Comparison of ENCODE assay signal across 1 cellular context in genomic region chr17:79914813-79915740, GRCh38.
TF ChIP-seq lines count a peak whose summit lies in the region.

No MANE protein-coding gene starts in this region.

TF ChIP-seq in WTC11, 78 proteins besides CTCF, POLR2A, EP300 and RAD21 (continued from another document):
- TF ChIP-seq, protein P1, sequence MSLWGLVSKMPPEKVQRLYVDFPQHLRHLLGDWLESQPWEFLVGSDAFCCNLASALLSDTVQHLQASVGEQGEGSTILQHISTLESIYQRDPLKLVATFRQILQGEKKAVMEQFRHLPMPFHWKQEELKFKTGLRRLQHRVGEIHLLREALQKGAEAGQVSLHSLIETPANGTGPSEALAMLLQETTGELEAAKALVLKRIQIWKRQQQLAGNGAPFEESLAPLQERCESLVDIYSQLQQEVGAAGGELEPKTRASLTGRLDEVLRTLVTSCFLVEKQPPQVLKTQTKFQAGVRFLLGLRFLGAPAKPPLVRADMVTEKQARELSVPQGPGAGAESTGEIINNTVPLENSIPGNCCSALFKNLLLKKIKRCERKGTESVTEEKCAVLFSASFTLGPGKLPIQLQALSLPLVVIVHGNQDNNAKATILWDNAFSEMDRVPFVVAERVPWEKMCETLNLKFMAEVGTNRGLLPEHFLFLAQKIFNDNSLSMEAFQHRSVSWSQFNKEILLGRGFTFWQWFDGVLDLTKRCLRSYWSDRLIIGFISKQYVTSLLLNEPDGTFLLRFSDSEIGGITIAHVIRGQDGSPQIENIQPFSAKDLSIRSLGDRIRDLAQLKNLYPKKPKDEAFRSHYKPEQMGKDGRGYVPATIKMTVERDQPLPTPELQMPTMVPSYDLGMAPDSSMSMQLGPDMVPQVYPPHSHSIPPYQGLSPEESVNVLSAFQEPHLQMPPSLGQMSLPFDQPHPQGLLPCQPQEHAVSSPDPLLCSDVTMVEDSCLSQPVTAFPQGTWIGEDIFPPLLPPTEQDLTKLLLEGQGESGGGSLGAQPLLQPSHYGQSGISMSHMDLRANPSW (CRISPR knock-in tag; conservative IDR thresholded peaks at IDR 0.05; ENCODE audit: low read depth) = no peak
- TF ChIP-seq, protein P2, sequence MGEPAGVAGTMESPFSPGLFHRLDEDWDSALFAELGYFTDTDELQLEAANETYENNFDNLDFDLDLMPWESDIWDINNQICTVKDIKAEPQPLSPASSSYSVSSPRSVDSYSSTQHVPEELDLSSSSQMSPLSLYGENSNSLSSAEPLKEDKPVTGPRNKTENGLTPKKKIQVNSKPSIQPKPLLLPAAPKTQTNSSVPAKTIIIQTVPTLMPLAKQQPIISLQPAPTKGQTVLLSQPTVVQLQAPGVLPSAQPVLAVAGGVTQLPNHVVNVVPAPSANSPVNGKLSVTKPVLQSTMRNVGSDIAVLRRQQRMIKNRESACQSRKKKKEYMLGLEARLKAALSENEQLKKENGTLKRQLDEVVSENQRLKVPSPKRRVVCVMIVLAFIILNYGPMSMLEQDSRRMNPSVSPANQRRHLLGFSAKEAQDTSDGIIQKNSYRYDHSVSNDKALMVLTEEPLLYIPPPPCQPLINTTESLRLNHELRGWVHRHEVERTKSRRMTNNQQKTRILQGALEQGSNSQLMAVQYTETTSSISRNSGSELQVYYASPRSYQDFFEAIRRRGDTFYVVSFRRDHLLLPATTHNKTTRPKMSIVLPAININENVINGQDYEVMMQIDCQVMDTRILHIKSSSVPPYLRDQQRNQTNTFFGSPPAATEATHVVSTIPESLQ (CRISPR knock-in tag; IDR thresholded peaks at IDR 0.05) = no peak
- no peak for TF ChIP-seq ZNF121 (CRISPR knock-in tag; IDR thresholded peaks at IDR 0.05)
- no peak for TF ChIP-seq GABPB1 (CRISPR knock-in tag; IDR thresholded peaks at IDR 0.05)
- TF ChIP-seq, protein P3, sequence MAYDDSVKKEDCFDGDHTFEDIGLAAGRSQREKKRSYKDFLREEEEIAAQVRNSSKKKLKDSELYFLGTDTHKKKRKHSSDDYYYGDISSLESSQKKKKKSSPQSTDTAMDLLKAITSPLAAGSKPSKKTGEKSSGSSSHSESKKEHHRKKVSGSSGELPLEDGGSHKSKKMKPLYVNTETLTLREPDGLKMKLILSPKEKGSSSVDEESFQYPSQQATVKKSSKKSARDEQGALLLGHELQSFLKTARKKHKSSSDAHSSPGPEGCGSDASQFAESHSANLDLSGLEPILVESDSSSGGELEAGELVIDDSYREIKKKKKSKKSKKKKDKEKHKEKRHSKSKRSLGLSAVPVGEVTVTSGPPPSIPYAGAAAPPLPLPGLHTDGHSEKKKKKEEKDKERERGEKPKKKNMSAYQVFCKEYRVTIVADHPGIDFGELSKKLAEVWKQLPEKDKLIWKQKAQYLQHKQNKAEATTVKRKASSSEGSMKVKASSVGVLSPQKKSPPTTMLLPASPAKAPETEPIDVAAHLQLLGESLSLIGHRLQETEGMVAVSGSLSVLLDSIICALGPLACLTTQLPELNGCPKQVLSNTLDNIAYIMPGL (CRISPR knock-in tag; IDR thresholded peaks at IDR 0.05) = no peak
- no peak for TF ChIP-seq ATF2 (CRISPR knock-in tag; IDR thresholded peaks at IDR 0.05; ENCODE audit: borderline replicate concordance, low read depth)
- no peak for TF ChIP-seq ZNF416 (CRISPR knock-in tag; IDR thresholded peaks at IDR 0.05)
- TF ChIP-seq, protein P4, sequence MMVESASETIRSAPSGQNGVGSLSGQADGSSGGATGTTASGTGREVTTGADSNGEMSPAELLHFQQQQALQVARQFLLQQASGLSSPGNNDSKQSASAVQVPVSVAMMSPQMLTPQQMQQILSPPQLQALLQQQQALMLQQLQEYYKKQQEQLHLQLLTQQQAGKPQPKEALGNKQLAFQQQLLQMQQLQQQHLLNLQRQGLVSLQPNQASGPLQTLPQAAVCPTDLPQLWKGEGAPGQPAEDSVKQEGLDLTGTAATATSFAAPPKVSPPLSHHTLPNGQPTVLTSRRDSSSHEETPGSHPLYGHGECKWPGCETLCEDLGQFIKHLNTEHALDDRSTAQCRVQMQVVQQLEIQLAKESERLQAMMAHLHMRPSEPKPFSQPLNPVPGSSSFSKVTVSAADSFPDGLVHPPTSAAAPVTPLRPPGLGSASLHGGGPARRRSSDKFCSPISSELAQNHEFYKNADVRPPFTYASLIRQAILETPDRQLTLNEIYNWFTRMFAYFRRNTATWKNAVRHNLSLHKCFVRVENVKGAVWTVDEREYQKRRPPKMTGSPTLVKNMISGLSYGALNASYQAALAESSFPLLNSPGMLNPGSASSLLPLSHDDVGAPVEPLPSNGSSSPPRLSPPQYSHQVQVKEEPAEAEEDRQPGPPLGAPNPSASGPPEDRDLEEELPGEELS (CRISPR knock-in tag; IDR thresholded peaks at IDR 0.05) = no peak
- TF ChIP-seq, protein P5, sequence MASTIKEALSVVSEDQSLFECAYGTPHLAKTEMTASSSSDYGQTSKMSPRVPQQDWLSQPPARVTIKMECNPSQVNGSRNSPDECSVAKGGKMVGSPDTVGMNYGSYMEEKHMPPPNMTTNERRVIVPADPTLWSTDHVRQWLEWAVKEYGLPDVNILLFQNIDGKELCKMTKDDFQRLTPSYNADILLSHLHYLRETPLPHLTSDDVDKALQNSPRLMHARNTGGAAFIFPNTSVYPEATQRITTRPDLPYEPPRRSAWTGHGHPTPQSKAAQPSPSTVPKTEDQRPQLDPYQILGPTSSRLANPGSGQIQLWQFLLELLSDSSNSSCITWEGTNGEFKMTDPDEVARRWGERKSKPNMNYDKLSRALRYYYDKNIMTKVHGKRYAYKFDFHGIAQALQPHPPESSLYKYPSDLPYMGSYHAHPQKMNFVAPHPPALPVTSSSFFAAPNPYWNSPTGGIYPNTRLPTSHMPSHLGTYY (CRISPR knock-in tag; IDR thresholded peaks at IDR 0.05) = no peak
- no peak for TF ChIP-seq ZBTB43 (CRISPR knock-in tag; IDR thresholded peaks at IDR 0.05)
- TF ChIP-seq ETV6 (CRISPR knock-in tag; IDR thresholded peaks at IDR 0.05) = no peak
- TF ChIP-seq, protein P6, sequence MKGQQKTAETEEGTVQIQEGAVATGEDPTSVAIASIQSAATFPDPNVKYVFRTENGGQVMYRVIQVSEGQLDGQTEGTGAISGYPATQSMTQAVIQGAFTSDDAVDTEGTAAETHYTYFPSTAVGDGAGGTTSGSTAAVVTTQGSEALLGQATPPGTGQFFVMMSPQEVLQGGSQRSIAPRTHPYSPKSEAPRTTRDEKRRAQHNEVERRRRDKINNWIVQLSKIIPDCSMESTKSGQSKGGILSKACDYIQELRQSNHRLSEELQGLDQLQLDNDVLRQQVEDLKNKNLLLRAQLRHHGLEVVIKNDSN (CRISPR knock-in tag; IDR thresholded peaks at IDR 0.05) = no peak
- no peak for TF ChIP-seq CBFB (CRISPR knock-in tag; IDR thresholded peaks at IDR 0.05; ENCODE audit: low read depth)
- no peak for TF ChIP-seq E2F4 (CRISPR knock-in tag; IDR thresholded peaks at IDR 0.05; ENCODE audit: borderline replicate concordance, low read depth)
- no peak for TF ChIP-seq SP1 (CRISPR knock-in tag; conservative IDR thresholded peaks at IDR 0.05)
- no peak for TF ChIP-seq NR1H2 (CRISPR knock-in tag; IDR thresholded peaks at IDR 0.05)
- no peak for TF ChIP-seq ARID4B (CRISPR knock-in tag; IDR thresholded peaks at IDR 0.05; ENCODE audit: borderline replicate concordance)
- TF ChIP-seq, protein P7, sequence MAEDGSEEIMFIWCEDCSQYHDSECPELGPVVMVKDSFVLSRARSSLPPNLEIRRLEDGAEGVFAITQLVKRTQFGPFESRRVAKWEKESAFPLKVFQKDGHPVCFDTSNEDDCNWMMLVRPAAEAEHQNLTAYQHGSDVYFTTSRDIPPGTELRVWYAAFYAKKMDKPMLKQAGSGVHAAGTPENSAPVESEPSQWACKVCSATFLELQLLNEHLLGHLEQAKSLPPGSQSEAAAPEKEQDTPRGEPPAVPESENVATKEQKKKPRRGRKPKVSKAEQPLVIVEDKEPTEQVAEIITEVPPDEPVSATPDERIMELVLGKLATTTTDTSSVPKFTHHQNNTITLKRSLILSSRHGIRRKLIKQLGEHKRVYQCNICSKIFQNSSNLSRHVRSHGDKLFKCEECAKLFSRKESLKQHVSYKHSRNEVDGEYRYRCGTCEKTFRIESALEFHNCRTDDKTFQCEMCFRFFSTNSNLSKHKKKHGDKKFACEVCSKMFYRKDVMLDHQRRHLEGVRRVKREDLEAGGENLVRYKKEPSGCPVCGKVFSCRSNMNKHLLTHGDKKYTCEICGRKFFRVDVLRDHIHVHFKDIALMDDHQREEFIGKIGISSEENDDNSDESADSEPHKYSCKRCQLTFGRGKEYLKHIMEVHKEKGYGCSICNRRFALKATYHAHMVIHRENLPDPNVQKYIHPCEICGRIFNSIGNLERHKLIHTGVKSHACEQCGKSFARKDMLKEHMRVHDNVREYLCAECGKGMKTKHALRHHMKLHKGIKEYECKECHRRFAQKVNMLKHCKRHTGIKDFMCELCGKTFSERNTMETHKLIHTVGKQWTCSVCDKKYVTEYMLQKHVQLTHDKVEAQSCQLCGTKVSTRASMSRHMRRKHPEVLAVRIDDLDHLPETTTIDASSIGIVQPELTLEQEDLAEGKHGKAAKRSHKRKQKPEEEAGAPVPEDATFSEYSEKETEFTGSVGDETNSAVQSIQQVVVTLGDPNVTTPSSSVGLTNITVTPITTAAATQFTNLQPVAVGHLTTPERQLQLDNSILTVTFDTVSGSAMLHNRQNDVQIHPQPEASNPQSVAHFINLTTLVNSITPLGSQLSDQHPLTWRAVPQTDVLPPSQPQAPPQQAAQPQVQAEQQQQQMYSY (CRISPR knock-in tag; IDR thresholded peaks at IDR 0.05) = no peak
